In the genomic region with DNA sequence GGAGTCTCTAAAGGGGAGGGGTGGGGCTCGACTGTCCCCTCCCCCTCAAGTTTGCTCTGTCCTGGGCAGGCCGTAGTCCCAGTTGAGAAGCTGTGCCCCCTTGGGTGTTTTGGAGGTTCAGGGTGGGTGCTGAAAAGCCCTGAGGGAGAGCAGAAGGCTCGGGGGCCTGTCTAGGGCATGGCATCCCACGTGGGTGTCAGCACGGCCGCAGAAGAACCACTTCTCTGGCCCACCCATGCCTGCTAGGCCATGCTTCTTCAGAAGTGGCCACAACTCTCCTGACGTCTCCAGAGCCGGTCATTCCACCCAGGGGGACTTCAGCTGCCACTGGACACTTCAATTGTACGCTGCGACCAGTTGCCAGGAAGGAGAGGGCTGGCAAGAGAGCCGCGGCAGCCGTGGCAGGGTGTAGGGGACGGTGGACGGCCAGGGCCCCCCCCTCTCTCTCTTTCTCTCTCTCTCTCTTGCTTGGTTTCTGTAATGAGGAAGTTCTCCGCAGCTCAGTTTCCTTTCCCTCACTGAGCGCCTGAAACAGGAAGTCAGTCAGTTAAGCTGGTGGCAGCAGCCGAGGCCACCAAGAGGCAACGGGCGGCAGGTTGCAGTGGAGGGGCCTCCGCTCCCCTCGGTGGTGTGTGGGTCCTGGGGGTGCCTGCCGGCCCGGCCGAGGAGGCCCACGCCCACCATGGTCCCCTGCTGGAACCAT, we compare ENCODE assay signal across 1 cellular context.
A peak's percentile ranks its signal among the peaks of the same experiment; 100 is the strongest.
TF ChIP-seq lines count a peak whose summit lies in the region.

A gene (plus strand): TSS at position 546 of the 703 bp plus-strand sequence. CDS start 137 bp downstream, at position 683.

TF ChIP-seq in HepG2, 621 proteins besides CTCF, POLR2A, EP300 and RAD21 (continued from another document and continues in another):
- TF ChIP-seq, protein P1, sequence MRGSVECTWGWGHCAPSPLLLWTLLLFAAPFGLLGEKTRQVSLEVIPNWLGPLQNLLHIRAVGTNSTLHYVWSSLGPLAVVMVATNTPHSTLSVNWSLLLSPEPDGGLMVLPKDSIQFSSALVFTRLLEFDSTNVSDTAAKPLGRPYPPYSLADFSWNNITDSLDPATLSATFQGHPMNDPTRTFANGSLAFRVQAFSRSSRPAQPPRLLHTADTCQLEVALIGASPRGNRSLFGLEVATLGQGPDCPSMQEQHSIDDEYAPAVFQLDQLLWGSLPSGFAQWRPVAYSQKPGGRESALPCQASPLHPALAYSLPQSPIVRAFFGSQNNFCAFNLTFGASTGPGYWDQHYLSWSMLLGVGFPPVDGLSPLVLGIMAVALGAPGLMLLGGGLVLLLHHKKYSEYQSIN (CRISPR knock-in tag; IDR thresholded peaks at IDR 0.05; ENCODE audit: borderline replicate concordance): no peak
- TF ChIP-seq, protein P2, sequence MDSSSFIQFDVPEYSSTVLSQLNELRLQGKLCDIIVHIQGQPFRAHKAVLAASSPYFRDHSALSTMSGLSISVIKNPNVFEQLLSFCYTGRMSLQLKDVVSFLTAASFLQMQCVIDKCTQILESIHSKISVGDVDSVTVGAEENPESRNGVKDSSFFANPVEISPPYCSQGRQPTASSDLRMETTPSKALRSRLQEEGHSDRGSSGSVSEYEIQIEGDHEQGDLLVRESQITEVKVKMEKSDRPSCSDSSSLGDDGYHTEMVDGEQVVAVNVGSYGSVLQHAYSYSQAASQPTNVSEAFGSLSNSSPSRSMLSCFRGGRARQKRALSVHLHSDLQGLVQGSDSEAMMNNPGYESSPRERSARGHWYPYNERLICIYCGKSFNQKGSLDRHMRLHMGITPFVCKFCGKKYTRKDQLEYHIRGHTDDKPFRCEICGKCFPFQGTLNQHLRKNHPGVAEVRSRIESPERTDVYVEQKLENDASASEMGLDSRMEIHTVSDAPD (CRISPR knock-in tag; IDR thresholded peaks at IDR 0.05): no peak
- TF ChIP-seq ZNF724P (CRISPR knock-in tag; IDR thresholded peaks at IDR 0.05; ENCODE audit: borderline replicate concordance) (0 out of 2 replicates have a peak, but pooled peaks have one; percentile 21), ZBTB3 (CRISPR knock-in tag; IDR thresholded peaks at IDR 0.05; ENCODE audit: borderline replicate concordance, low read depth) (no peak; the same call in 1 of the 2 replicates), SIN3B (IDR thresholded peaks at IDR 0.05; ENCODE audit: low read length) (no peak), ZNF12 (CRISPR knock-in tag; IDR thresholded peaks at IDR 0.05) (no peak), NONO (IDR thresholded peaks at IDR 0.05) (no peak), NONO (CRISPR knock-in tag; conservative IDR thresholded peaks at IDR 0.05) (no peak), RARA (CRISPR knock-in tag; IDR thresholded peaks at IDR 0.05) (no peak), ZNF468 (CRISPR knock-in tag; IDR thresholded peaks at IDR 0.05) (no peak), HIVEP1 (CRISPR knock-in tag; IDR thresholded peaks at IDR 0.05) (no peak), BRCA1 (CRISPR knock-in tag; IDR thresholded peaks at IDR 0.05) (no peak), NFYC (CRISPR knock-in tag; IDR thresholded peaks at IDR 0.05) (no peak), RXRB (CRISPR knock-in tag; IDR thresholded peaks at IDR 0.05; ENCODE audit: borderline replicate concordance) (no peak), CEBPG (CRISPR knock-in tag; IDR thresholded peaks at IDR 0.05) (no peak), ZC3H13 (CRISPR knock-in tag; IDR thresholded peaks at IDR 0.05) (no peak), ZSCAN29 (CRISPR knock-in tag; conservative IDR thresholded peaks at IDR 0.05) (no peak), ZNF124 (CRISPR knock-in tag; IDR thresholded peaks at IDR 0.05) (0 out of 2 replicates have a peak, but pooled peaks have one; percentile 4), SRSF9 (IDR thresholded peaks at IDR 0.05; ENCODE audit: borderline replicate concordance, insufficient read depth, low read depth, low read length, poor library complexity, severe bottlenecking) (no peak), ZBTB42 (CRISPR knock-in tag; IDR thresholded peaks at IDR 0.05) (no peak), ZNF337 (CRISPR knock-in tag; IDR thresholded peaks at IDR 0.05; ENCODE audit: borderline replicate concordance, low read depth) (no peak), MED8 (CRISPR knock-in tag; IDR thresholded peaks at IDR 0.05; ENCODE audit: insufficient replicate concordance) (no peak), SYNCRIP (IDR thresholded peaks at IDR 0.05; ENCODE audit: insufficient read depth, low read depth, low read length) (no peak), PHF5A (CRISPR knock-in tag; IDR thresholded peaks at IDR 0.05; ENCODE audit: low read depth, unreplicated experiment) (peak; percentile 78), GATAD1 (CRISPR knock-in tag; IDR thresholded peaks at IDR 0.05) (peak; percentile 5; the same call in 1 of the 2 replicates), JUND (CRISPR knock-in tag; IDR thresholded peaks at IDR 0.05) (no peak; the same call in 1 of the 2 replicates), ZNF33A (CRISPR knock-in tag; IDR thresholded peaks at IDR 0.05; ENCODE audit: borderline replicate concordance) (no peak; the same call in 1 of the 2 replicates), ZNF256 (CRISPR knock-in tag; conservative IDR thresholded peaks at IDR 0.05) (no peak), CC2D1A (CRISPR knock-in tag; IDR thresholded peaks at IDR 0.05) (no peak), PAF1 (CRISPR knock-in tag; IDR thresholded peaks at IDR 0.05) (no peak), SRSF4 (IDR thresholded peaks at IDR 0.05; ENCODE audit: low read depth, low read length, poor library complexity, severe bottlenecking) (no peak), CHD4 (IDR thresholded peaks at IDR 0.05; ENCODE audit: borderline replicate concordance, low read length) (no peak), ZFP36L1 (CRISPR knock-in tag; IDR thresholded peaks at IDR 0.05) (peak; percentile 46; the same call in 1 of the 2 replicates)
- TF ChIP-seq, protein P3, sequence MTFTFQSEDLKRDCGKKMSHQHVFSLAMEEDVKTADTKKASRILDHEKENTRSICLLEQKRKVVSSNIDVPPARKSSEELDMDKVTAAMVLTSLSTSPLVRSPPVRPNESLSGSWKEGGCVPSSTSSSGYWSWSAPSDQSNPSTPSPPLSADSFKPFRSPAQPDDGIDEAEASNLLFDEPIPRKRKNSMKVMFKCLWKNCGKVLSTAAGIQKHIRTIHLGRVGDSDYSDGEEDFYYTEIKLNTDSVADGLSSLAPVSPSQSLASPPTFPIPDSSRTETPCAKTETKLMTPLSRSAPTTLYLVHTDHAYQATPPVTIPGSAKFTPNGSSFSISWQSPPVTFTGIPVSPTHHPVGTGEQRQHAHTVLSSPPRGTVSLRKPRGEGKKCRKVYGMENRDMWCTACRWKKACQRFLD (CRISPR knock-in tag; IDR thresholded peaks at IDR 0.05; ENCODE audit: borderline replicate concordance): peak; percentile 61
- TF ChIP-seq, protein P4, sequence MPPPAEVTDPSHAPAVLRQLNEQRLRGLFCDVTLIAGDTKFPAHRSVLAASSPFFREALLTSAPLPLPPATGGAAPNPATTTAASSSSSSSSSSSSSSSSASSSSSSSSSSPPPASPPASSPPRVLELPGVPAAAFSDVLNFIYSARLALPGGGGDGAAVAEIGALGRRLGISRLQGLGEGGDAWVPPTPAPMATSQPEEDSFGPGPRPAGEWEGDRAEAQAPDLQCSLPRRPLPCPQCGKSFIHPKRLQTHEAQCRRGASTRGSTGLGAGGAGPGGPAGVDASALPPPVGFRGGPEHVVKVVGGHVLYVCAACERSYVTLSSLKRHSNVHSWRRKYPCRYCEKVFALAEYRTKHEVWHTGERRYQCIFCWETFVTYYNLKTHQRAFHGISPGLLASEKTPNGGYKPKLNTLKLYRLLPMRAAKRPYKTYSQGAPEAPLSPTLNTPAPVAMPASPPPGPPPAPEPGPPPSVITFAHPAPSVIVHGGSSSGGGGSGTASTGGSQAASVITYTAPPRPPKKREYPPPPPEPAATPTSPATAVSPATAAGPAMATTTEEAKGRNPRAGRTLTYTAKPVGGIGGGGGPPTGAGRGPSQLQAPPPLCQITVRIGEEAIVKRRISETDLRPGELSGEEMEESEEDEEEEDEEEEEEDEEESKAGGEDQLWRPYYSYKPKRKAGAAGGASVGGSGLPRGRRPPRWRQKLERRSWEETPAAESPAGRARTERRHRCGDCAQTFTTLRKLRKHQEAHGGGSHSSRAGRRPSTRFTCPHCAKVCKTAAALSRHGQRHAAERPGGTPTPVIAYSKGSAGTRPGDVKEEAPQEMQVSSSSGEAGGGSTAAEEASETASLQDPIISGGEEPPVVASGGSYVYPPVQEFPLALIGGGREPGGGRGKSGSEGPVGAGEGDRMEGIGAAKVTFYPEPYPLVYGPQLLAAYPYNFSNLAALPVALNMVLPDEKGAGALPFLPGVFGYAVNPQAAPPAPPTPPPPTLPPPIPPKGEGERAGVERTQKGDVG (CRISPR knock-in tag; IDR thresholded peaks at IDR 0.05; ENCODE audit: borderline replicate concordance): no peak; the same call in 1 of the 2 replicates
- TF ChIP-seq, protein P5, sequence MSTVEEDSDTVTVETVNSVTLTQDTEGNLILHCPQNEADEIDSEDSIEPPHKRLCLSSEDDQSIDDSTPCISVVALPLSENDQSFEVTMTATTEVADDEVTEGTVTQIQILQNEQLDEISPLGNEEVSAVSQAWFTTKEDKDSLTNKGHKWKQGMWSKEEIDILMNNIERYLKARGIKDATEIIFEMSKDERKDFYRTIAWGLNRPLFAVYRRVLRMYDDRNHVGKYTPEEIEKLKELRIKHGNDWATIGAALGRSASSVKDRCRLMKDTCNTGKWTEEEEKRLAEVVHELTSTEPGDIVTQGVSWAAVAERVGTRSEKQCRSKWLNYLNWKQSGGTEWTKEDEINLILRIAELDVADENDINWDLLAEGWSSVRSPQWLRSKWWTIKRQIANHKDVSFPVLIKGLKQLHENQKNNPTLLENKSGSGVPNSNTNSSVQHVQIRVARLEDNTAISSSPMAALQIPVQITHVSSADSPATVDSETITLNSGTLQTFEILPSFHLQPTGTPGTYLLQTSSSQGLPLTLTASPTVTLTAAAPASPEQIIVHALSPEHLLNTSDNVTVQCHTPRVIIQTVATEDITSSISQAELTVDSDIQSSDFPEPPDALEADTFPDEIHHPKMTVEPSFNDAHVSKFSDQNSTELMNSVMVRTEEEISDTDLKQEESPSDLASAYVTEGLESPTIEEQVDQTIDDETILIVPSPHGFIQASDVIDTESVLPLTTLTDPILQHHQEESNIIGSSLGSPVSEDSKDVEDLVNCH (CRISPR knock-in tag; IDR thresholded peaks at IDR 0.05): 0 out of 2 replicates have a peak, but pooled peaks have one; percentile 79
- TF ChIP-seq, protein P6, sequence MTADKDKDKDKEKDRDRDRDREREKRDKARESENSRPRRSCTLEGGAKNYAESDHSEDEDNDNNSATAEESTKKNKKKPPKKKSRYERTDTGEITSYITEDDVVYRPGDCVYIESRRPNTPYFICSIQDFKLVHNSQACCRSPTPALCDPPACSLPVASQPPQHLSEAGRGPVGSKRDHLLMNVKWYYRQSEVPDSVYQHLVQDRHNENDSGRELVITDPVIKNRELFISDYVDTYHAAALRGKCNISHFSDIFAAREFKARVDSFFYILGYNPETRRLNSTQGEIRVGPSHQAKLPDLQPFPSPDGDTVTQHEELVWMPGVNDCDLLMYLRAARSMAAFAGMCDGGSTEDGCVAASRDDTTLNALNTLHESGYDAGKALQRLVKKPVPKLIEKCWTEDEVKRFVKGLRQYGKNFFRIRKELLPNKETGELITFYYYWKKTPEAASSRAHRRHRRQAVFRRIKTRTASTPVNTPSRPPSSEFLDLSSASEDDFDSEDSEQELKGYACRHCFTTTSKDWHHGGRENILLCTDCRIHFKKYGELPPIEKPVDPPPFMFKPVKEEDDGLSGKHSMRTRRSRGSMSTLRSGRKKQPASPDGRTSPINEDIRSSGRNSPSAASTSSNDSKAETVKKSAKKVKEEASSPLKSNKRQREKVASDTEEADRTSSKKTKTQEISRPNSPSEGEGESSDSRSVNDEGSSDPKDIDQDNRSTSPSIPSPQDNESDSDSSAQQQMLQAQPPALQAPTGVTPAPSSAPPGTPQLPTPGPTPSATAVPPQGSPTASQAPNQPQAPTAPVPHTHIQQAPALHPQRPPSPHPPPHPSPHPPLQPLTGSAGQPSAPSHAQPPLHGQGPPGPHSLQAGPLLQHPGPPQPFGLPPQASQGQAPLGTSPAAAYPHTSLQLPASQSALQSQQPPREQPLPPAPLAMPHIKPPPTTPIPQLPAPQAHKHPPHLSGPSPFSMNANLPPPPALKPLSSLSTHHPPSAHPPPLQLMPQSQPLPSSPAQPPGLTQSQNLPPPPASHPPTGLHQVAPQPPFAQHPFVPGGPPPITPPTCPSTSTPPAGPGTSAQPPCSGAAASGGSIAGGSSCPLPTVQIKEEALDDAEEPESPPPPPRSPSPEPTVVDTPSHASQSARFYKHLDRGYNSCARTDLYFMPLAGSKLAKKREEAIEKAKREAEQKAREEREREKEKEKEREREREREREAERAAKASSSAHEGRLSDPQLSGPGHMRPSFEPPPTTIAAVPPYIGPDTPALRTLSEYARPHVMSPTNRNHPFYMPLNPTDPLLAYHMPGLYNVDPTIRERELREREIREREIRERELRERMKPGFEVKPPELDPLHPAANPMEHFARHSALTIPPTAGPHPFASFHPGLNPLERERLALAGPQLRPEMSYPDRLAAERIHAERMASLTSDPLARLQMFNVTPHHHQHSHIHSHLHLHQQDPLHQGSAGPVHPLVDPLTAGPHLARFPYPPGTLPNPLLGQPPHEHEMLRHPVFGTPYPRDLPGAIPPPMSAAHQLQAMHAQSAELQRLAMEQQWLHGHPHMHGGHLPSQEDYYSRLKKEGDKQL (CRISPR knock-in tag; IDR thresholded peaks at IDR 0.05; ENCODE audit: low read depth): no peak
- TF ChIP-seq, protein P7, sequence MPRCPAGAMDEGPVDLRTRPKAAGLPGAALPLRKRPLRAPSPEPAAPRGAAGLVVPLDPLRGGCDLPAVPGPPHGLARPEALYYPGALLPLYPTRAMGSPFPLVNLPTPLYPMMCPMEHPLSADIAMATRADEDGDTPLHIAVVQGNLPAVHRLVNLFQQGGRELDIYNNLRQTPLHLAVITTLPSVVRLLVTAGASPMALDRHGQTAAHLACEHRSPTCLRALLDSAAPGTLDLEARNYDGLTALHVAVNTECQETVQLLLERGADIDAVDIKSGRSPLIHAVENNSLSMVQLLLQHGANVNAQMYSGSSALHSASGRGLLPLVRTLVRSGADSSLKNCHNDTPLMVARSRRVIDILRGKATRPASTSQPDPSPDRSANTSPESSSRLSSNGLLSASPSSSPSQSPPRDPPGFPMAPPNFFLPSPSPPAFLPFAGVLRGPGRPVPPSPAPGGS (CRISPR knock-in tag; IDR thresholded peaks at IDR 0.05): peak; percentile 3; the same call in 1 of the 2 replicates
- TF ChIP-seq, protein P8, sequence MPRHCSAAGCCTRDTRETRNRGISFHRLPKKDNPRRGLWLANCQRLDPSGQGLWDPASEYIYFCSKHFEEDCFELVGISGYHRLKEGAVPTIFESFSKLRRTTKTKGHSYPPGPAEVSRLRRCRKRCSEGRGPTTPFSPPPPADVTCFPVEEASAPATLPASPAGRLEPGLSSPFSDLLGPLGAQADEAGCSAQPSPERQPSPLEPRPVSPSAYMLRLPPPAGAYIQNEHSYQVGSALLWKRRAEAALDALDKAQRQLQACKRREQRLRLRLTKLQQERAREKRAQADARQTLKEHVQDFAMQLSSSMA (CRISPR knock-in tag; IDR thresholded peaks at IDR 0.05): no peak
- TF ChIP-seq, protein P9, sequence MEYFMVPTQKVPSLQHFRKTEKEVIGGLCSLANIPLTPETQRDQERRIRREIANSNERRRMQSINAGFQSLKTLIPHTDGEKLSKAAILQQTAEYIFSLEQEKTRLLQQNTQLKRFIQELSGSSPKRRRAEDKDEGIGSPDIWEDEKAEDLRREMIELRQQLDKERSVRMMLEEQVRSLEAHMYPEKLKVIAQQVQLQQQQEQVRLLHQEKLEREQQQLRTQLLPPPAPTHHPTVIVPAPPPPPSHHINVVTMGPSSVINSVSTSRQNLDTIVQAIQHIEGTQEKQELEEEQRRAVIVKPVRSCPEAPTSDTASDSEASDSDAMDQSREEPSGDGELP (IDR thresholded peaks at IDR 0.05; ENCODE audit: borderline replicate concordance, low read depth): no peak
